Comparison of ENCODE assay signal across 9 cellular contexts in genomic region chr17:20998571-20999043, GRCh38. TPM values are rescaled to one million over a fixed set of nuclear protein-coding genes. Genes with fewer than 3 reads are reported as not detected.
DNase-seq lines count a peak whose midpoint lies in the region; ATAC-seq and TF ChIP-seq lines count a peak whose summit lies in the region.
"Had no signal": no experiment of that assay in that cellular context is flagged by ENCODE, and none has a peak within 500 bp of the region (broad histone marks: within the 10 kb centered on the region; RNA-seq: fewer than 3 reads in every experiment).

No MANE protein-coding gene starts in this region.

- no peak for TF ChIP-seq RAD21 in SK-N-SH (IDR thresholded peaks at IDR 0.05; ENCODE audit: low read length)

- intact Hi-C loops in gastrocnemius medialis (cut with DNase I; ENCODE audit: low total_unique reads): no loop called here

- no peaks in the 10 kb centered on the region for H3K9me2 ChIP-seq in SK-N-SH

- peaks cover 10% of the 10 kb centered on the region for H3K27me3 Mint-ChIP-seq in endothelial cell (ENCODE audit: unreplicated experiment)

- H3K9ac ChIP-seq in SK-N-SH: no peak overlapping the region

- DNase-seq in SK-N-SH: no peak
- peak; percentile 89 for DNase-seq in SK-MEL-5 (ENCODE audit: low read depth, low spot score)
- DNase-seq in endothelial cell (ENCODE audit: low spot score): no peak
- DNase-seq in gastrocnemius medialis: no peak
- no peak for DNase-seq in NCI-H748 treated with DMSO at 0.1 percent for 48 hours (lab: John Stamatoyannopoulos, UW)
- no peak for DNase-seq in germinal center (ENCODE audit: low spot score)
- DNase-seq: NCI-H2029 treated with DMSO at 0.1 percent for 48 hours had no signal

- peaks cover 12% of the 10 kb centered on the region for H3K4me1 Mint-ChIP-seq in endothelial cell (ENCODE audit: unreplicated experiment)

- H3K4me1 ChIP-seq in SK-N-SH (ENCODE audit: control insufficient read depth in 1 of 2, insufficient read depth in 2 of 2, low read depth in 1 of 2, low read length in 1 of 2): peaks cover 0 to 6% of the 10 kb centered on the region in 2 experiments; a peak in 1 of 4 replicates
- peaks cover 40 to 53% of the 10 kb centered on the region in 2 donors for H3K4me1 ChIP-seq in gastrocnemius medialis

- peaks cover 32% of the 10 kb centered on the region for H3K36me3 Mint-ChIP-seq in endothelial cell (ENCODE audit: low read depth, unreplicated experiment)

- POLR2A ChIA-PET in SK-N-SH (lab: Yijun Ruan, JAX): no interaction called here

- H3K9me3 ChIP-seq in SK-N-SH (no peaks in the 10 kb centered on the region), gastrocnemius medialis (no peaks in the 10 kb centered on the region)

- H3K4me3 ChIP-seq in SK-N-SH (ENCODE audit: low read depth in 2 of 2, low read length in 1 of 2) (no peak overlapping the region), gastrocnemius medialis (no peak overlapping the region)

- H3K4me3 Mint-ChIP-seq in endothelial cell (ENCODE audit: unreplicated experiment): peak overlapping the region; percentile 19

- ATAC-seq in SK-N-SH treated with all-trans-retinoic acid at 6 μM for 48 hours (no peak), gastrocnemius medialis (no peak), HG03354 (IDR thresholded peaks at IDR 0.05; ENCODE audit: poor library complexity, severe bottlenecking, unreplicated experiment) (no peak)

- CTCF ChIA-PET in SK-N-SH (lab: Yijun Ruan, JAX): no interaction called here

- no peak overlapping the region for H3K4me2 ChIP-seq in SK-N-SH

- no peak overlapping the region for H2AFZ ChIP-seq in SK-N-SH (ENCODE audit: low read depth)

- no peaks in the 10 kb centered on the region for H3K27me3 ChIP-seq in SK-N-SH (ENCODE audit: insufficient read depth)
- no peaks in the 10 kb centered on the region for H3K27me3 ChIP-seq in gastrocnemius medialis

- peak overlapping the region in 1 of 2 experiments; percentile 7; a peak in 1 of 4 replicates for H3K27ac ChIP-seq in SK-N-SH (ENCODE audit: low read depth in 2 of 2, low read length in 1 of 2)
- peak overlapping the region; percentile 53 to 83 (median 67) for H3K27ac ChIP-seq in gastrocnemius medialis

- peaks cover 31 to 50% of the 10 kb centered on the region in 2 experiments for H3K36me3 ChIP-seq in SK-N-SH (replicated peaks in 1 of 2; ENCODE audit: control insufficient read depth in 1 of 2, insufficient read depth in 2 of 2, low read length in 1 of 2)
- peaks cover 0 to 19% of the 10 kb centered on the region in 2 donors for H3K36me3 ChIP-seq in gastrocnemius medialis

- H4K20me1 ChIP-seq in SK-N-SH (ENCODE audit: insufficient read depth): peaks cover 64% of the 10 kb centered on the region

- WGBS in SK-N-SH (ENCODE audit: low lambda C conversion rate): 79% methylated on average over 5 of the region's 5 CpGs

- TF ChIP-seq CTCF in SK-N-SH (IDR thresholded peaks at IDR 0.05): no peak
- TF ChIP-seq CTCF in endothelial cell (IDR thresholded peaks at IDR 0.05; ENCODE audit: unreplicated experiment): no peak
- no peak for TF ChIP-seq CTCF in gastrocnemius medialis (IDR thresholded peaks at IDR 0.05 in 4 of 5, conservative IDR thresholded peaks at IDR 0.05 in 1 of 5)

- TF ChIP-seq POLR2A in gastrocnemius medialis (IDR thresholded peaks at IDR 0.05): no peak

- H3K27ac Mint-ChIP-seq in endothelial cell (ENCODE audit: unreplicated experiment): peak overlapping the region; percentile 9

- H3K9me3 Mint-ChIP-seq in endothelial cell (ENCODE audit: unreplicated experiment): no peaks in the 10 kb centered on the region

- in situ Hi-C loops in SK-MEL-5 (cut with HindIII; ENCODE audit: low pct_unique_long_range_greater_than_20kb, low sequenced_read_pairs): no loop called here
- in situ Hi-C loops in gastrocnemius medialis (cut with MboI; ENCODE audit: low sequenced_read_pairs in 4 of 4): loop anchor here in 1 of 4 donors (10.0 kb wide), 1 partner anchor 54 kb away; no protein-coding TSS in a partner anchor

- no peak for TF ChIP-seq EP300 in SK-N-SH (IDR thresholded peaks at IDR 0.05; ENCODE audit: borderline replicate concordance in 1 of 2, low read depth in 1 of 2, low read length in 1 of 2)

- H3F3A ChIP-seq in SK-N-SH (replicated peaks; ENCODE audit: insufficient read depth): peaks cover 61% of the 10 kb centered on the region

- H3K79me2 ChIP-seq in SK-N-SH (ENCODE audit: insufficient read depth): peaks cover 35% of the 10 kb centered on the region

TF ChIP-seq in SK-N-SH treated with all-trans-retinoic acid at 6 μM for 48 hours, 23 proteins besides CTCF, POLR2A, EP300 and RAD21:
- TF ChIP-seq ZFP3 (CRISPR knock-in tag; IDR thresholded peaks at IDR 0.05) (no peak), ZNF70 (CRISPR knock-in tag; IDR thresholded peaks at IDR 0.05) (no peak), ZC3H10 (CRISPR knock-in tag; IDR thresholded peaks at IDR 0.05) (no peak), CSDC2 (CRISPR knock-in tag; IDR thresholded peaks at IDR 0.05) (no peak), RARB (CRISPR knock-in tag; IDR thresholded peaks at IDR 0.05) (no peak), PATZ1 (CRISPR knock-in tag; IDR thresholded peaks at IDR 0.05; ENCODE audit: borderline replicate concordance) (no peak), CREB5 (CRISPR knock-in tag; IDR thresholded peaks at IDR 0.05; ENCODE audit: low read depth) (0 out of 2 replicates have a peak, but pooled peaks have one; percentile 9)

TF ChIP-seq in SK-N-SH, 30 proteins besides CTCF, POLR2A, EP300 and RAD21:
- TF ChIP-seq CHD2 (IDR thresholded peaks at IDR 0.05; ENCODE audit: low read length, partially characterized antibody) (no peak), USF1 (IDR thresholded peaks at IDR 0.05; ENCODE audit: borderline replicate concordance, low read depth) (no peak)
TF ChIP-seq in SK-N-SH: peak in this region for 0.

RNA-seq across cellular contexts. Expression of gene USP22, which starts 44.2 kb away (rescaled TPM):
- 142 and 172 TPM in 2 replicates for polyA plus RNA-seq in SK-N-SH (2012; rRNA removed)
- 114 and 137 TPM in 2 replicates for polyA plus RNA-seq in SK-N-SH (2012; cell fraction: cytosol; rRNA removed)
- polyA plus RNA-seq in SK-N-SH (2012; cell fraction: nucleus; rRNA removed): 193 and 215 TPM in 2 replicates
- total RNA-seq in SK-MEL-5 (2014; rRNA removed; shearing (Covaris generic)): 208 and 210 TPM in 2 replicates
- polyA plus RNA-seq in SK-MEL-5 (2015; cell fraction: cytosol; rRNA removed): 226 and 276 TPM in 2 replicates
- 182 and 185 TPM in 2 replicates for polyA plus RNA-seq in SK-MEL-5 (2015; cell fraction: nucleus; rRNA removed)
- 294 TPM for total RNA-seq in endothelial cell (ENCODE audit: unreplicated experiment)
- 100 to 1,000 TPM; 120 to 258 (median 143) TPM for total RNA-seq in gastrocnemius medialis
